In the genomic region with DNA sequence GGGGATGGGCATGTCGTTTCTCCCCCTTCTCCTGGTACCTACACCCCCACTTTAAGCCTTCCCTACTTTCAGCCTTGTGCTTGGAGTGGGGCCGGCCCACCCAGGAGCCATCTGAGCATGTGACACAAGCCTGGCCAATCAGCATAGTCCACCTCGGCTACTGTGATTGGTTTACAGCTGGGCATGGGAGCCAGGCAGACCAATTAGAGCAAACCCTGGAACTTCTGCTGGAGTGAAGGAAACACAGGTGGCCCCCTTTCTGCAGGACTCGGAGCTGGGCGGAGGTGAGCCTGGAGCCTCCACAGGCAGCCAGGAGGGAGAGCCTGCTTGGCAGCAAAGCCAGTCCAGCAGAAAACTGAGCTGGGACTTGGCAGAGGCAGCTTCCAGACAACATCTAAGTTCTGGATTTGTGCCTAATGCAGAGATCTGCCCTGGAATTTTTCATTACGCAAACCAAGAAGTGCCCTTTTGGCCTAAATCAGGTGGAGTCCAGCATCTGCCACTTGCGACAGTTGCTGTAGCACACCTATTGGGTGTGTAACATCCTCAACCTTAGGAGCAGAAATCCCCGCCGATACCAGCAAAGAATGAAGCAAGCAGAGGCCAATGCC, we compare ENCODE assay signal across 8 cellular contexts. TPM values are rescaled to one million over a fixed set of nuclear protein-coding genes. Genes with fewer than 3 reads are reported as not detected.
DNase-seq lines count a peak whose midpoint lies in the region; ATAC-seq and TF ChIP-seq lines count a peak whose summit lies in the region.

No MANE protein-coding gene starts in this region.

- ATAC-seq in esophagus mucosa, result peak; percentile 63
- peak; percentile 91 for ATAC-seq in omental fat pad (ENCODE audit: low FRiP score)
- no peak for ATAC-seq in GM19463 (IDR thresholded peaks at IDR 0.05; ENCODE audit: unreplicated experiment)

- DNase-seq in Daoy (ENCODE audit: low read depth) (peak; percentile 36), NCI-H69 (lab: John Stamatoyannopoulos, UW) (peak; percentile 27), omental fat pad (ENCODE audit: low spot score) (no peak), DMS79 (lab: John Stamatoyannopoulos, UW) (no peak)
- DNase-seq in activated naive CD4-positive, alpha-beta T cell treated with anti-CD3 and anti-CD28 coated beads, Interleukin-2, amount 50 U/mL, for 16 hours, result no peak
- no peak for DNase-seq in activated T-cell treated with anti-CD3 and anti-CD28 coated beads, Interleukin-2, amount 50 U/mL, for 1 hour

- no peak for TF ChIP-seq CTCF in omental fat pad (IDR thresholded peaks at IDR 0.05)

RNA-seq across cellular contexts. Expression of a gene that starts 59.5 kb away (rescaled TPM):
- 4.1 TPM in 2 replicates for total RNA-seq in Daoy (2014; rRNA removed; shearing (Covaris generic))
- total RNA-seq in esophagus mucosa, result 10.2 TPM
- total RNA-seq in omental fat pad, result 10 to 100 TPM; 24.2 to 79.4 (median 59.4) TPM

Comparison
In these comparisons a context has a peak if more than half of its experiments do, and no peak if none do; other contexts are left out.
1. DNase-seq: peak in Daoy (single experiment) and NCI-H69 (single experiment); none in omental fat pad (single experiment), activated naive CD4-positive, alpha-beta T cell treated with anti-CD3 and anti-CD28 coated beads, Interleukin-2, amount 50 U/mL, for 16 hours (single experiment), DMS79 (single experiment) and activated T-cell treated with anti-CD3 and anti-CD28 coated beads, Interleukin-2, amount 50 U/mL, for 1 hour (single experiment).